Comparison of ENCODE assay signal across 8 cellular contexts in genomic region chr19:12880551-12881171, GRCh38. TPM values are rescaled to one million over a fixed set of nuclear protein-coding genes. Genes with fewer than 3 reads are reported as not detected.
DNase-seq lines count a peak whose midpoint lies in the region; ATAC-seq and TF ChIP-seq lines count a peak whose summit lies in the region.

No MANE protein-coding gene starts in this region.

- POLR2A ChIA-PET in activated CD4-positive, alpha-beta memory T cell treated with anti-CD3 and anti-CD28 coated beads for 36 hours (lab: Charles Lee), result interaction anchor here (0.8 kb wide), 1 partner anchor 10 kb away, joined by 3 read pairs; the partner anchor contains the start of gene GCDH

- H3K36me3 Mint-ChIP-seq in T-helper 2 cell treated with Interferon-gamma antibody and Interleukin-4, amounts not matched to agents 5 μg/mL and 100 μg/mL, for 36 hours (ENCODE audit: low read depth), result peaks cover 17% of the 10 kb centered on the region
- peaks cover 12% of the 10 kb centered on the region for H3K36me3 Mint-ChIP-seq in activated CD4-positive, alpha-beta memory T cell treated with anti-CD3 and anti-CD28 coated beads for 36 hours

- peaks cover 49% of the 10 kb centered on the region in 2 experiments for H3K4me1 ChIP-seq in neutrophil (ENCODE audit: control insufficient read depth in 1 of 2, insufficient read depth in 1 of 2, low read depth in 1 of 2, low read length in 1 of 2)

- intact Hi-C loops in activated CD4-positive, alpha-beta memory T cell treated with anti-CD3 and anti-CD28 coated beads for 36 hours (cut with micrococcal nuclease), result no loop called here

- peak overlapping the region; percentile 93 for H3K4me3 Mint-ChIP-seq in T-helper 2 cell treated with Interferon-gamma antibody and Interleukin-4, amounts not matched to agents 5 μg/mL and 100 μg/mL, for 36 hours
- peak overlapping the region; percentile 89 for H3K4me3 Mint-ChIP-seq in activated CD4-positive, alpha-beta memory T cell treated with anti-CD3 and anti-CD28 coated beads for 36 hours

- peaks cover 18% of the 10 kb centered on the region for H3K4me1 Mint-ChIP-seq in T-helper 2 cell treated with Interferon-gamma antibody and Interleukin-4, amounts not matched to agents 5 μg/mL and 100 μg/mL, for 36 hours (ENCODE audit: low read depth)
- peaks cover 23% of the 10 kb centered on the region for H3K4me1 Mint-ChIP-seq in activated CD4-positive, alpha-beta memory T cell treated with anti-CD3 and anti-CD28 coated beads for 36 hours (ENCODE audit: low read depth)

- H3K9me3 Mint-ChIP-seq in T-helper 2 cell treated with Interferon-gamma antibody and Interleukin-4, amounts not matched to agents 5 μg/mL and 100 μg/mL, for 36 hours, result peaks cover 12% of the 10 kb centered on the region
- peaks cover 9% of the 10 kb centered on the region for H3K9me3 Mint-ChIP-seq in activated CD4-positive, alpha-beta memory T cell treated with anti-CD3 and anti-CD28 coated beads for 36 hours

- peaks cover 9% of the 10 kb centered on the region for H3K27me3 ChIP-seq in neutrophil

- peak overlapping the region; percentile 95 for H3K27ac ChIP-seq in neutrophil

- ATAC-seq in HG03045 (IDR thresholded peaks at IDR 0.05; ENCODE audit: unreplicated experiment), result peak; percentile 8
- no peak for ATAC-seq in GM21717 (IDR thresholded peaks at IDR 0.05; ENCODE audit: unreplicated experiment)
- ATAC-seq in GM18520 (IDR thresholded peaks at IDR 0.05; ENCODE audit: unreplicated experiment), result no peak

- H3K27me3 Mint-ChIP-seq in T-helper 2 cell treated with Interferon-gamma antibody and Interleukin-4, amounts not matched to agents 5 μg/mL and 100 μg/mL, for 36 hours (ENCODE audit: low read depth), result no peaks in the 10 kb centered on the region
- no peaks in the 10 kb centered on the region for H3K27me3 Mint-ChIP-seq in activated CD4-positive, alpha-beta memory T cell treated with anti-CD3 and anti-CD28 coated beads for 36 hours

- CTCF ChIA-PET in activated CD4-positive, alpha-beta memory T cell treated with anti-CD3 and anti-CD28 coated beads for 36 hours (lab: Charles Lee), result interaction anchor here (0.5 to 2.1 kb wide), 4 partner anchors 10 to 120 kb away, joined by 3 to 13 read pairs (median 6); partner anchors contain the start of gene GCDH

- H3K4me3 ChIP-seq in fibroblast of villous mesenchyme (ENCODE audit: low read depth, low read length) (peak overlapping the region; percentile 76), neutrophil (ENCODE audit: low read depth in 1 of 2, low read length in 1 of 2) (peak overlapping the region; percentile 67 to 74)

- peak overlapping the region; percentile 90 for H3K27ac Mint-ChIP-seq in T-helper 2 cell treated with Interferon-gamma antibody and Interleukin-4, amounts not matched to agents 5 μg/mL and 100 μg/mL, for 36 hours
- H3K27ac Mint-ChIP-seq in activated CD4-positive, alpha-beta memory T cell treated with anti-CD3 and anti-CD28 coated beads for 36 hours, result peak overlapping the region; percentile 66

- DNase-seq in T-helper 2 cell treated with Interferon-gamma antibody and Interleukin-4, amounts not matched to agents 5 μg/mL and 100 μg/mL, for 36 hours (ENCODE audit: low spot score), result no peak
- DNase-seq in T-helper 2 cell (no peak), fibroblast of villous mesenchyme (ENCODE audit: low read depth) (peak; percentile 28)
- peak; percentile 30 for DNase-seq in activated CD4-positive, alpha-beta memory T cell treated with anti-CD3 and anti-CD28 coated beads for 36 hours

- no peaks in the 10 kb centered on the region for H3K36me3 ChIP-seq in neutrophil

- H3K9me3 ChIP-seq in neutrophil, result no peaks in the 10 kb centered on the region

- TF ChIP-seq CTCF in fibroblast of villous mesenchyme (IDR thresholded peaks at IDR 0.05; ENCODE audit: insufficient read depth, low read depth, low read length), result no peak
- TF ChIP-seq CTCF in neutrophil (IDR thresholded peaks at IDR 0.05), result no peak

RNA-seq across cellular contexts. Expression of gene DNASE2, which starts 0.6 kb away (rescaled TPM):
- total RNA-seq in activated CD4-positive, alpha-beta memory T cell treated with anti-CD3 and anti-CD28 coated beads for 36 hours, result 10 to 100 TPM; 27.0 to 27.5 TPM
- total RNA-seq in fibroblast of villous mesenchyme, result 14.7 and 18.7 TPM in 2 replicates

RNA-seq across cellular contexts. Expression of gene KLF1, which starts 6.3 kb away (rescaled TPM):
- total RNA-seq in activated CD4-positive, alpha-beta memory T cell treated with anti-CD3 and anti-CD28 coated beads for 36 hours, result under 1 TPM; 0.12 to 0.19 TPM
- not detected in 2 replicates for total RNA-seq in fibroblast of villous mesenchyme

RNA-seq across cellular contexts. Expression of gene GCDH, which starts 10.3 kb away (rescaled TPM):
- 10 to 100 TPM; 33.6 to 34.4 TPM for total RNA-seq in activated CD4-positive, alpha-beta memory T cell treated with anti-CD3 and anti-CD28 coated beads for 36 hours
- total RNA-seq in fibroblast of villous mesenchyme, result 17.3 and 19.6 TPM in 2 replicates

RNA-seq across cellular contexts. Expression of gene SYCE2, which starts 38.4 kb away (rescaled TPM):
- total RNA-seq in activated CD4-positive, alpha-beta memory T cell treated with anti-CD3 and anti-CD28 coated beads for 36 hours, result 1 to 10 TPM; 3.0 to 4.2 TPM
- under 0.01 TPM in 2 replicates for total RNA-seq in fibroblast of villous mesenchyme

RNA-seq across cellular contexts. Expression of gene MAST1, which starts 42.3 kb away (rescaled TPM):
- 1 to 10 TPM; 1.7 to 2.3 TPM for total RNA-seq in activated CD4-positive, alpha-beta memory T cell treated with anti-CD3 and anti-CD28 coated beads for 36 hours
- under 0.01 TPM in 2 replicates for total RNA-seq in fibroblast of villous mesenchyme

Comparison
In these comparisons a context has a peak if more than half of its experiments do, and no peak if none do; other contexts are left out.
1. DNase-seq: peak in activated CD4-positive, alpha-beta memory T cell treated with anti-CD3 and anti-CD28 coated beads for 36 hours (single experiment) and fibroblast of villous mesenchyme (single experiment); none in T-helper 2 cell treated with Interferon-gamma antibody and Interleukin-4, amounts not matched to agents 5 μg/mL and 100 μg/mL, for 36 hours (single experiment) and T-helper 2 cell (0 of 5).